Comparison of ENCODE assay signal across 7 cellular contexts in genomic region chr10:110269641-110270318, GRCh38. TPM values are rescaled to one million over a fixed set of nuclear protein-coding genes. Genes with fewer than 3 reads are reported as not detected.
DNase-seq lines count a peak whose midpoint lies in the region; ATAC-seq and TF ChIP-seq lines count a peak whose summit lies in the region.

No MANE protein-coding gene starts in this region.

- H3K4me3 ChIP-seq in lower lobe of right lung (peak overlapping the region; percentile 34), upper lobe of right lung (peak overlapping the region; percentile 33), HAP-1 (no peak overlapping the region)

- in situ Hi-C loops in HAP-1 (cut with MboI; ENCODE audit: low sequenced_read_pairs) = loop anchor here (25.0 kb wide), 1 partner anchor 382 kb away; no protein-coding TSS in a partner anchor

- H3K9me3 ChIP-seq in lower lobe of right lung (no peaks in the 10 kb centered on the region), upper lobe of right lung (no peaks in the 10 kb centered on the region), HAP-1 (no peaks in the 10 kb centered on the region)

- H3K36me3 ChIP-seq in lower lobe of right lung = no peaks in the 10 kb centered on the region
- no peaks in the 10 kb centered on the region for H3K36me3 ChIP-seq in upper lobe of right lung
- H3K36me3 ChIP-seq in HAP-1 (replicated peaks) = no peaks in the 10 kb centered on the region

- no peak for DNase-seq in lower lobe of right lung
- no peak for DNase-seq in upper lobe of right lung
- no peak for DNase-seq in HAP-1 (ENCODE audit: low spot score in 2 of 2)

- peaks cover 8% of the 10 kb centered on the region for H3K36me3 Mint-ChIP-seq in brain

- H3K4me3 Mint-ChIP-seq in brain = peak overlapping the region in 4 of 5 experiments; percentile 53 to 78 (median 72)

- no peaks in the 10 kb centered on the region for H3K9me3 Mint-ChIP-seq in brain

- peaks cover 86% of the 10 kb centered on the region for H3K4me1 Mint-ChIP-seq in brain

- TF ChIP-seq CTCF in brain (conservative IDR thresholded peaks at IDR 0.05) (no peak), lower lobe of right lung (IDR thresholded peaks at IDR 0.05) (no peak), upper lobe of right lung (IDR thresholded peaks at IDR 0.05) (no peak)

- H3K27me3 ChIP-seq in lower lobe of right lung (ENCODE audit: low read depth) = no peaks in the 10 kb centered on the region
- H3K27me3 ChIP-seq in upper lobe of right lung = no peaks in the 10 kb centered on the region
- no peaks in the 10 kb centered on the region for H3K27me3 ChIP-seq in HAP-1 (ENCODE audit: low read depth)

- peak overlapping the region; percentile 63 for H3K27ac ChIP-seq in lower lobe of right lung
- peak overlapping the region; percentile 65 for H3K27ac ChIP-seq in upper lobe of right lung

- H3K4me1 ChIP-seq in lower lobe of right lung (peaks cover 41% of the 10 kb centered on the region), upper lobe of right lung (peaks cover 26% of the 10 kb centered on the region), HAP-1 (no peaks in the 10 kb centered on the region)

- intact Hi-C loops in lower lobe of right lung (cut with DNase I) = no loop called here
- intact Hi-C loops in upper lobe of right lung (cut with DNase I) = loop anchor here (5.0 to 10.0 kb wide), 2 partner anchors 65 to 127 kb away; partner anchors contain the start of gene MXI1

- ATAC-seq in GM18907 (IDR thresholded peaks at IDR 0.05; ENCODE audit: unreplicated experiment) (peak; percentile 69), HG03439 (IDR thresholded peaks at IDR 0.05; ENCODE audit: unreplicated experiment) (peak; percentile 51), lower lobe of right lung (peak; percentile 65 to 81), upper lobe of right lung (peak; percentile 77), esophagus mucosa (no peak)

- H3K27me3 Mint-ChIP-seq in brain = no peaks in the 10 kb centered on the region

- peak overlapping the region in 4 of 5 experiments; percentile 70 to 95 (median 82) for H3K27ac Mint-ChIP-seq in brain

RNA-seq across cellular contexts. Expression of gene SMNDC1, which starts 34.9 kb away (rescaled TPM):
- polyA plus RNA-seq in brain (ENCODE audit: insufficient read depth, low read depth, low replicate concordance) = 22.3 TPM
- total RNA-seq in lower lobe of right lung (31.5 TPM), upper lobe of right lung (35.8 TPM), esophagus mucosa (19.2 TPM)
